Comparison of ENCODE assay signal across 1 cellular context in the genomic region with DNA sequence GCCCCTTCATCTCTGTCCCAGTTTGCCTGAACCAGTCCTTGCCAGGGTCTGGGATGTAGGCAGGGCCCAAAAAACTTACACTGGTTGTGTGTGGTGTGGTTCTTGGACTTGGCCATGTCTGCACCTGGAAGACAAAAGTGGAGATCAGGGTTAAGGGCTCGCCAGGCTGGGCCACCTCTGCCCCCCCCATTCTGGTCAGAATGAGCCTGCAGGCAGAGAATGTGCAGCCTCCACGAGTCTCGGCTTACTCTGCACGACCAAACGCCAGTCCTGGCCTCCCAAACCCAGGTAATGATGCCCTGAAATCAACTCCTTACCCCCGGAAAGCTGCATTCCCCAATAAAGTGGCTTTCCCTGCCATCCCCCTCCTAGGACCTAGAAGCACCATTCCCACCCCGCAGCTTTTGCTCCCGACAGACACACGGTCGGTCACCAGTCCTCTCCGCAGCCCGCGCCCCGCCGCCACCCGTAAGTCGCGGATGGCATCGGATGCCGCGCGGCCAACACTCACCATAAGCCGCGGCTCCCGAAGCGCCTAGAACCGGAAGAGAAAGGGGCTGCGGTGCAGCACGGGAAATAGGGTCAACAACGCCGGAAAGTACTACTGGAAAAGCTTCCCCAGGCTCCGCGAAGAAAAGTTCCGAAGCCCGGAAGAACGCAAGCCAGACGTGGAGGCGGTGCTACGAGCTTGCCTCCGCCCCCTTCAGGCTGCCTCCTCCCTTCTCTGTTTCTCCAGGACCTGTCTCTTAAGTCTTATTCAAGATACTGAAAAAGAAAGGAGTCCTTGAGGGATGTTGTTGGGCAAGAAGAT.
TF ChIP-seq lines count a peak whose summit lies in the region.

TSS of gene RPL29 (minus strand) at position 550 of the 811 bp plus-strand sequence. CDS start at position 116, 434 bp downstream.

TF ChIP-seq in HEK293, 187 proteins besides CTCF, POLR2A, EP300 and RAD21 (continued from another document):
- TF ChIP-seq, protein P1, sequence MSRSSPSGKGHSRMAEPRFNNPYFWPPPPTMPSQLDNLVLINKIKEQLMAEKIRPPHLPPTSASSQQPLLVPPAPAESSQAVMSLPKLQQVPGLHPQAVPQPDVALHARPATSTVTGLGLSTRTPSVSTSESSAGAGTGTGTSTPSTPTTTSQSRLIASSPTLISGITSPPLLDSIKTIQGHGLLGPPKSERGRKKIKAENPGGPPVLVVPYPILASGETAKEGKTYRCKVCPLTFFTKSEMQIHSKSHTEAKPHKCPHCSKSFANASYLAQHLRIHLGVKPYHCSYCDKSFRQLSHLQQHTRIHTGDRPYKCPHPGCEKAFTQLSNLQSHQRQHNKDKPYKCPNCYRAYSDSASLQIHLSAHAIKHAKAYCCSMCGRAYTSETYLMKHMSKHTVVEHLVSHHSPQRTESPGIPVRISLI (tag by site-specific recombination; IDR thresholded peaks at IDR 0.05) = no peak
- TF ChIP-seq ZNF513 (tag by site-specific recombination; IDR thresholded peaks at IDR 0.05) (0 out of 2 replicates have a peak, but pooled peaks have one; percentile 14), ZNF140 (tag by site-specific recombination; IDR thresholded peaks at IDR 0.05) (no peak), GLIS2 (tag by site-specific recombination; IDR thresholded peaks at IDR 0.05) (no peak), KLF8 (tag by site-specific recombination; IDR thresholded peaks at IDR 0.05) (peak; percentile 93), ZNF394 (tag by site-specific recombination; IDR thresholded peaks at IDR 0.05; ENCODE audit: borderline replicate concordance) (peak; percentile 73), ZNF529 (tag by site-specific recombination; IDR thresholded peaks at IDR 0.05; ENCODE audit: insufficient replicate concordance) (no peak), ZFP3 (tag by site-specific recombination; IDR thresholded peaks at IDR 0.05; ENCODE audit: low read depth) (no peak), ZNF626 (tag by site-specific recombination; IDR thresholded peaks at IDR 0.05) (no peak), ZNF785 (tag by site-specific recombination; IDR thresholded peaks at IDR 0.05) (no peak)
- TF ChIP-seq, protein P2, sequence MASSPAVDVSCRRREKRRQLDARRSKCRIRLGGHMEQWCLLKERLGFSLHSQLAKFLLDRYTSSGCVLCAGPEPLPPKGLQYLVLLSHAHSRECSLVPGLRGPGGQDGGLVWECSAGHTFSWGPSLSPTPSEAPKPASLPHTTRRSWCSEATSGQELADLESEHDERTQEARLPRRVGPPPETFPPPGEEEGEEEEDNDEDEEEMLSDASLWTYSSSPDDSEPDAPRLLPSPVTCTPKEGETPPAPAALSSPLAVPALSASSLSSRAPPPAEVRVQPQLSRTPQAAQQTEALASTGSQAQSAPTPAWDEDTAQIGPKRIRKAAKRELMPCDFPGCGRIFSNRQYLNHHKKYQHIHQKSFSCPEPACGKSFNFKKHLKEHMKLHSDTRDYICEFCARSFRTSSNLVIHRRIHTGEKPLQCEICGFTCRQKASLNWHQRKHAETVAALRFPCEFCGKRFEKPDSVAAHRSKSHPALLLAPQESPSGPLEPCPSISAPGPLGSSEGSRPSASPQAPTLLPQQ (tag by site-specific recombination; IDR thresholded peaks at IDR 0.05) = peak; percentile 78
